8 cellular contexts compared by ENCODE assay signal in genomic region chr9:129609486-129610192, GRCh38. TPM values are rescaled to one million over a fixed set of nuclear protein-coding genes. Genes with fewer than 3 reads are reported as not detected.
A peak's percentile ranks its signal among the peaks of the same experiment; 100 is the strongest.
DNase-seq lines count a peak whose midpoint lies in the region; ATAC-seq and TF ChIP-seq lines count a peak whose summit lies in the region.

No MANE protein-coding gene starts in this region.

- H3K27me3 Mint-ChIP-seq in Calu3 (ENCODE audit: unreplicated experiment): no peaks in the 10 kb centered on the region

- H3K36me3 ChIP-seq in iPS-20b (ENCODE audit: insufficient read depth, low read depth, low read length): no peaks in the 10 kb centered on the region

- intact Hi-C loops in Calu3 (cut with micrococcal nuclease; ENCODE audit: unreplicated experiment): loop anchor here (5.0 to 10.0 kb wide), 3 partner anchors 112 to 435 kb away; partner anchors contain the start of gene IER5L

- no peaks in the 10 kb centered on the region for H3K9me3 ChIP-seq in iPS-20b (ENCODE audit: insufficient read depth, low read depth, low read length)

- BruUV-seq in Calu3 (replicated peaks; lab: Mats Ljungman, UMichigan): no TSS peak

- DNase-seq in Calu3: peak; percentile 70
- DNase-seq in RPMI7951 (ENCODE audit: low read depth): peak; percentile 55
- peak; percentile 34 to 60 for DNase-seq in stimulated activated CD8-positive, alpha-beta memory T cell treated with anti-CD3 and anti-CD28 coated beads, Interleukin-4, amount 100 ng/mL, for 4 hours (ENCODE audit: low read depth in 2 of 2, low spot score in 1 of 2)

- no peak for TF ChIP-seq CTCF in Calu3 (IDR thresholded peaks at IDR 0.05; ENCODE audit: unreplicated experiment)

- H3K4me1 Mint-ChIP-seq in Calu3 (ENCODE audit: low read depth, unreplicated experiment): peaks cover 21% of the 10 kb centered on the region

- H3K36me3 Mint-ChIP-seq in Calu3 (ENCODE audit: insufficient read depth, unreplicated experiment): peaks cover 52% of the 10 kb centered on the region

- peaks cover 3% of the 10 kb centered on the region; the same call in 1 of the 2 replicates for H3K4me1 ChIP-seq in iPS-20b (ENCODE audit: insufficient read depth, low read length)

- no peaks in the 10 kb centered on the region for H3K9me3 Mint-ChIP-seq in Calu3 (ENCODE audit: low read depth, unreplicated experiment)

- H3K27ac Mint-ChIP-seq in Calu3 (ENCODE audit: unreplicated experiment): peak overlapping the region; percentile 88

- H3K4me3 Mint-ChIP-seq in Calu3 (ENCODE audit: low read depth, unreplicated experiment): peak overlapping the region; percentile 79

- H3K27me3 ChIP-seq in iPS-20b (ENCODE audit: insufficient read depth, low read length): peaks cover 11% of the 10 kb centered on the region; the same call in 1 of the 2 replicates

- ATAC-seq in HG03565 (IDR thresholded peaks at IDR 0.05; ENCODE audit: unreplicated experiment) (no peak), HG03520 (IDR thresholded peaks at IDR 0.05; ENCODE audit: unreplicated experiment) (no peak), HG03354 (IDR thresholded peaks at IDR 0.05; ENCODE audit: poor library complexity, severe bottlenecking, unreplicated experiment) (no peak)

- no peak overlapping the region for H3K9ac ChIP-seq in iPS-20b (ENCODE audit: low read depth, low read length)

- CTCF ChIA-PET in Calu3 (lab: Charles Lee): interaction anchor here (0.9 to 1.4 kb wide), 5 partner anchors 14 to 435 kb away, joined by 3 to 10 read pairs (median 5); no protein-coding TSS in a partner anchor

- peak overlapping the region; percentile 77 for H3K27ac ChIP-seq in angular gyrus (ENCODE audit: low read depth, low read length)
- H3K27ac ChIP-seq in iPS-20b (ENCODE audit: low read length): no peak overlapping the region

- H3K4me3 ChIP-seq in iPS-20b (ENCODE audit: low read length): peak overlapping the region; percentile 50; the same call in 1 of the 2 replicates

RNA-seq across cellular contexts. Expression of gene C9orf50, which starts 11.3 kb away (rescaled TPM):
- total RNA-seq in Calu3 (2022): not detected in 2 replicates
- not detected in 2 replicates for total RNA-seq in RPMI7951 (2014; rRNA removed; shearing (Covaris generic))

RNA-seq across cellular contexts. Expression of gene NTMT1, which starts 16.3 kb away (rescaled TPM):
- 34.7 and 36.1 TPM in 2 replicates for total RNA-seq in Calu3 (2022)
- total RNA-seq in RPMI7951 (2014; rRNA removed; shearing (Covaris generic)): 39.2 and 40.6 TPM in 2 replicates

RNA-seq across cellular contexts. Expression of gene ASB6, which starts 32.3 kb away (rescaled TPM):
- 15.5 and 18.4 TPM in 2 replicates for total RNA-seq in Calu3 (2022)
- total RNA-seq in RPMI7951 (2014; rRNA removed; shearing (Covaris generic)): 10.3 and 12.2 TPM in 2 replicates

RNA-seq across cellular contexts. Expression of gene PRRX2, which starts 55.8 kb away (rescaled TPM):
- total RNA-seq in Calu3 (2022): not detected in 2 replicates
- total RNA-seq in RPMI7951 (2014; rRNA removed; shearing (Covaris generic)): not detected in 2 replicates
